In genomic region chr6:75612921-75613534, GRCh38 we compare ENCODE assay signal across 8 cellular contexts. TPM values are rescaled to one million over a fixed set of nuclear protein-coding genes. Genes with fewer than 3 reads are reported as not detected.
DNase-seq lines count a peak whose midpoint lies in the region; ATAC-seq and TF ChIP-seq lines count a peak whose summit lies in the region.
"Had no signal": no experiment of that assay in that cellular context is flagged by ENCODE, and none has a peak within 500 bp of the region (broad histone marks: within the 10 kb centered on the region; RNA-seq: fewer than 3 reads in every experiment).

No MANE protein-coding gene starts in this region.

- H3K27ac Mint-ChIP-seq in activated CD8-positive, alpha-beta T cell treated with anti-CD3 and anti-CD28 coated beads, Interleukin-2, amount 10 ng/mL, durations not matched to agents 7 days and 5 days = no peak overlapping the region

- no peak for DNase-seq in HEK293T (ENCODE audit: extremely low spot score)
- no peak for DNase-seq in activated CD8-positive, alpha-beta T cell treated with anti-CD3 and anti-CD28 coated beads, Interleukin-2, amount 10 ng/mL, durations not matched to agents 7 days and 5 days
- no peak for DNase-seq in left ventricle myocardium superior
- no peak for DNase-seq in smooth muscle cell (lab: John Stamatoyannopoulos, UW; ENCODE audit: unreplicated experiment)
- DNase-seq in pons (ENCODE audit: low spot score) = no peak
- no peak for DNase-seq in DMS 273 (lab: John Stamatoyannopoulos, UW; ENCODE audit: unreplicated experiment)
- DNase-seq: NCI-H510A had no signal

- ATAC-seq in activated CD8-positive, alpha-beta T cell treated with anti-CD3 and anti-CD28 coated beads, Interleukin-2, amount 10 ng/mL, durations not matched to agents 7 days and 5 days = peak; percentile 38
- ATAC-seq in left ventricle myocardium superior (peak; percentile 31), HG03571 (IDR thresholded peaks at IDR 0.05; ENCODE audit: unreplicated experiment) (no peak)

- no peaks in the 10 kb centered on the region for H3K36me3 ChIP-seq in smooth muscle cell (ENCODE audit: low read depth)

- H2AFZ ChIP-seq in smooth muscle cell (ENCODE audit: low read depth) = no peak overlapping the region

- H3K4me1 Mint-ChIP-seq in activated CD8-positive, alpha-beta T cell treated with anti-CD3 and anti-CD28 coated beads, Interleukin-2, amount 10 ng/mL, durations not matched to agents 7 days and 5 days (ENCODE audit: low read depth) = peaks cover 62% of the 10 kb centered on the region

- H3K9me3 Mint-ChIP-seq in activated CD8-positive, alpha-beta T cell treated with anti-CD3 and anti-CD28 coated beads, Interleukin-2, amount 10 ng/mL, durations not matched to agents 7 days and 5 days (ENCODE audit: insufficient read depth) = no peaks in the 10 kb centered on the region

- peak overlapping the region; percentile 43 for H3K27ac ChIP-seq in smooth muscle cell (ENCODE audit: low read depth)

- no peaks in the 10 kb centered on the region for H3K27me3 Mint-ChIP-seq in activated CD8-positive, alpha-beta T cell treated with anti-CD3 and anti-CD28 coated beads, Interleukin-2, amount 10 ng/mL, durations not matched to agents 7 days and 5 days (ENCODE audit: low read depth)

- H3K79me2 ChIP-seq in smooth muscle cell (ENCODE audit: low read depth) = peaks cover 100% of the 10 kb centered on the region

- CTCF ChIA-PET in HEK293T (lab: Yijun Ruan, JAX) = no interaction called here
- CTCF ChIA-PET in activated CD8-positive, alpha-beta T cell treated with anti-CD3 and anti-CD28 coated beads, Interleukin-2, amount 10 ng/mL, durations not matched to agents 7 days and 5 days (lab: Charles Lee) = interaction anchor here (1.4 kb wide), 1 partner anchor 12 kb away, joined by 4 read pairs; the partner anchor contains the start of gene SENP6

- no peaks in the 10 kb centered on the region for H3K27me3 ChIP-seq in smooth muscle cell (ENCODE audit: low read depth)

- intact Hi-C loops in left ventricle myocardium superior (cut with micrococcal nuclease) = no loop called here

- H3K4me1 ChIP-seq in smooth muscle cell (ENCODE audit: low read depth) = peaks cover 16% of the 10 kb centered on the region

- no peak for TF ChIP-seq CTCF in smooth muscle cell (IDR thresholded peaks at IDR 0.05; ENCODE audit: borderline replicate concordance, insufficient read depth, poor library complexity, severe bottlenecking)

- POLR2A ChIA-PET in HEK293T (lab: Yijun Ruan, JAX) = interaction anchor here (3.3 kb wide), 1 partner anchor 11 kb away, joined by 18 read pairs; the partner anchor contains the start of gene SENP6
- POLR2A ChIA-PET in activated CD8-positive, alpha-beta T cell treated with anti-CD3 and anti-CD28 coated beads, Interleukin-2, amount 10 ng/mL, durations not matched to agents 7 days and 5 days (lab: Charles Lee) = interaction anchor here (1.1 to 3.2 kb wide), 2 partner anchors 10 to 11 kb away, joined by 3 to 26 read pairs; partner anchors contain the start of gene SENP6

- WGBS in smooth muscle cell (ENCODE audit: low lambda C conversion rate) = 85% methylated on average over 8 of the region's 8 CpGs

- no peaks in the 10 kb centered on the region for H3K9me3 ChIP-seq in smooth muscle cell (replicated peaks; ENCODE audit: low read depth)

- H3K36me3 Mint-ChIP-seq in activated CD8-positive, alpha-beta T cell treated with anti-CD3 and anti-CD28 coated beads, Interleukin-2, amount 10 ng/mL, durations not matched to agents 7 days and 5 days (ENCODE audit: low read depth) = peaks cover 24% of the 10 kb centered on the region

- H3K4me3 ChIP-seq in smooth muscle cell = no peak overlapping the region

- H4K20me1 ChIP-seq in smooth muscle cell (ENCODE audit: low read depth) = peaks cover 98% of the 10 kb centered on the region

- no peak overlapping the region for H3K4me2 ChIP-seq in smooth muscle cell

- H3F3A ChIP-seq in smooth muscle cell (ENCODE audit: low read depth) = peaks cover 7% of the 10 kb centered on the region

- H3K9ac ChIP-seq in smooth muscle cell (ENCODE audit: low read depth) = no peak overlapping the region

- H3K4me3 Mint-ChIP-seq in activated CD8-positive, alpha-beta T cell treated with anti-CD3 and anti-CD28 coated beads, Interleukin-2, amount 10 ng/mL, durations not matched to agents 7 days and 5 days = peak overlapping the region; percentile 14

TF ChIP-seq in HEK293T, 16 proteins besides CTCF, POLR2A, EP300 and RAD21:
- TF ChIP-seq L3MBTL2 (conservative IDR thresholded peaks at IDR 0.05) (no peak), ZNF384 (IDR thresholded peaks at IDR 0.05) (peak; percentile 41; the same call in 1 of the 2 replicates)

RNA-seq across cellular contexts. Expression of gene SENP6, which starts 11.3 kb away (rescaled TPM):
- 10 to 100 TPM; 66.2 to 68.9 TPM for total RNA-seq in activated CD8-positive, alpha-beta T cell treated with anti-CD3 and anti-CD28 coated beads, Interleukin-2, amount 10 ng/mL, durations not matched to agents 7 days and 5 days
- total RNA-seq in left ventricle myocardium superior (57.7 TPM), smooth muscle cell (126 and 130 TPM in 2 replicates)
- polyA plus RNA-seq in smooth muscle cell = 45.0 and 50.2 TPM in 2 replicates
